29 cellular contexts compared by ENCODE assay signal in the genomic region with DNA sequence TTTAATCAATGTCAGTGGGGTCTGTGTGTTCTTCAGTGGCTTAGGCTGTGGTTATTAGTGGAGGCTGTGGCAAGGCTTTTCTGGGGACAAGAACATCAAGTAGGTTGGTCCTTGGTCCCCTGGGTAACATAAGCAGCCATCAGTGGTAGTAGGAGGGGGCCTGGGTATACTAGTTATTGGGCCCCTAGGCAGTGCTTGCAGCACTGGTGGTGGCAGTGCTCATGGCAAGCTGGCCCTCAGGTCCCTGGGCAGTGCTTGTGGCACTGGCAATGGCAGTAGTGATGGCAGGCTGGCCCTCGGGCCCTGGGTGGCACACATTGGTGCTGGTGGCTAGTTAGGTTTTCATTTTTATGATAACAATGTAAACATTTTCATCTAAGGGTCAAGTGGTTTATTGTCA. TPM values are rescaled to one million over a fixed set of nuclear protein-coding genes. Genes with fewer than 3 reads are reported as not detected.
"Had no signal": no experiment of that assay in that cellular context is flagged by ENCODE, and none has a peak within 500 bp of the region (broad histone marks: within the 10 kb centered on the region; RNA-seq: fewer than 3 reads in every experiment).

No MANE protein-coding gene starts in this region.

- H3K27ac ChIP-seq: colonic mucosa, dorsolateral prefrontal cortex, esophagus squamous epithelium, gastrocnemius medialis, heart right ventricle, left lung, lower lobe of right lung had no signal

- ATAC-seq: gastrocnemius medialis; heart right ventricle; left cardiac atrium; left lung; left ventricle myocardium superior; lower lobe of right lung; naive thymus-derived CD4-positive, alpha-beta T cell had no signal

- DNase-seq: colonic mucosa; cortex of kidney; dermis blood vessel endothelial cell; dorsolateral prefrontal cortex; effector CD4-positive, alpha-beta T cell; effector memory CD4-positive, alpha-beta T cell; esophagus squamous epithelium; foreskin fibroblast; foreskin melanocyte; gastrocnemius medialis; glutamatergic neuron; heart right ventricle; hippocampal formation; left cardiac atrium; left lung; left ventricle myocardium superior; lower lobe of right lung; mesenchymal stem cell; midbrain; naive thymus-derived CD4-positive, alpha-beta T cell had no signal

- H3K36me3 ChIP-seq: colonic mucosa, esophagus squamous epithelium, gastrocnemius medialis, heart right ventricle, left lung, lower lobe of right lung had no signal

- H3K9me3 ChIP-seq: colonic mucosa, esophagus squamous epithelium, gastrocnemius medialis, lower lobe of right lung had no signal

- H3K4me3 ChIP-seq: colonic mucosa, dorsolateral prefrontal cortex, esophagus squamous epithelium, gastrocnemius medialis, heart right ventricle, left lung, lower lobe of right lung had no signal

- H3K27me3 ChIP-seq: colonic mucosa, gastrocnemius medialis had no signal

- FAIRE-seq: endothelial cell of umbilical vein, islet of Langerhans, keratinocyte had no signal

- H3K4me1 ChIP-seq: colonic mucosa, esophagus squamous epithelium, gastrocnemius medialis, lower lobe of right lung had no signal

RNA-seq across cellular contexts. Expression of a gene that starts 32.5 kb away (rescaled TPM):
- total RNA-seq: colonic mucosa; dermis blood vessel endothelial cell; endothelial cell of umbilical vein; epithelial cell of proximal tubule; esophagus squamous epithelium; gastrocnemius medialis; glomerular endothelial cell; kidney epithelial cell; left cardiac atrium; left ventricle myocardium superior; lower lobe of right lung; lung microvascular endothelial cell; mucosa of gallbladder; naive thymus-derived CD4-positive, alpha-beta T cell had no signal
- polyA plus RNA-seq: endothelial cell of umbilical vein; esophagus; heart right ventricle; keratinocyte; naive thymus-derived CD4-positive, alpha-beta T cell had no signal

RNA-seq across cellular contexts. Expression of a gene that starts 58.2 kb away (rescaled TPM):
- total RNA-seq: dermis blood vessel endothelial cell, endothelial cell of umbilical vein, epithelial cell of proximal tubule, esophagus squamous epithelium, gastrocnemius medialis, glomerular endothelial cell, kidney epithelial cell, lung microvascular endothelial cell had no signal
- polyA plus RNA-seq: endothelial cell of umbilical vein; naive thymus-derived CD4-positive, alpha-beta T cell had no signal
